Comparison of ENCODE assay signal across 14 cellular contexts in genomic region chr6:7587631-7588100, GRCh38. TPM values are rescaled to one million over a fixed set of nuclear protein-coding genes. Genes with fewer than 3 reads are reported as not detected.
DNase-seq lines count a peak whose midpoint lies in the region; ATAC-seq, FAIRE-seq and TF ChIP-seq lines count a peak whose summit lies in the region.
"Had no signal": no experiment of that assay in that cellular context is flagged by ENCODE, and none has a peak within 500 bp of the region (broad histone marks: within the 10 kb centered on the region; RNA-seq: fewer than 3 reads in every experiment).

No MANE protein-coding gene starts in this region.

- peaks cover 4% of the 10 kb centered on the region for H3K23me2 ChIP-seq in H9 (ENCODE audit: insufficient read length, low read depth, low read length, poor library complexity, severe bottlenecking)

- no peak overlapping the region for H2BK15ac ChIP-seq in H9 (ENCODE audit: low read depth, low read length)

- no peak overlapping the region for H2BK120ac ChIP-seq in H9 (ENCODE audit: low read depth, low read length, poor library complexity, severe bottlenecking)

- BruUV-seq in MCF 10A (replicated peaks; lab: Mats Ljungman, UMichigan): no TSS peak

- no peak overlapping the region for H2BK12ac ChIP-seq in H9 (ENCODE audit: insufficient read length, low read depth, low read length)

- no peak overlapping the region for H3K4me2 ChIP-seq in H9 (ENCODE audit: insufficient read depth, insufficient read length, low read length)

- no peak overlapping the region for H3K9ac ChIP-seq in H9 (ENCODE audit: extremely low read depth, insufficient read length, low read length)

- H4K5ac ChIP-seq in H9 (ENCODE audit: insufficient read length, low read depth, low read length): no peak overlapping the region

- no peak overlapping the region for H2BK5ac ChIP-seq in H9 (ENCODE audit: insufficient read length, low read length)

- intact Hi-C loops in MCF 10A (cut with micrococcal nuclease) (loop anchor here (5.0 kb wide), 1 partner anchor 35 kb away; no protein-coding TSS in a partner anchor), left colon (cut with DNase I, micrococcal nuclease) (no loop called here), left cardiac atrium (cut with DNase I) (no loop called here)

- H3K9me3 Mint-ChIP-seq in CD4-positive, CD25-positive, alpha-beta regulatory T cell: peaks cover 0 to 2% (median 0%) of the 10 kb centered on the region in 7 donors
- no peaks in the 10 kb centered on the region for H3K9me3 Mint-ChIP-seq in MCF 10A (ENCODE audit: unreplicated experiment)
- no peaks in the 10 kb centered on the region for H3K9me3 Mint-ChIP-seq in H9
- H3K9me3 Mint-ChIP-seq: activated T-helper 1 cell treated with anti-CD3 and anti-CD28 coated beads, Interleukin-12 subunit alpha, Interleukin-12 subunit beta, Interleukin-2, Interleukin-4 antibody, amounts not matched to agents 30 ng/mL and 10 ng/mL and 1 ng/mL, durations not matched to agents 14 hours and 24 hours and 36 hours; dendritic cell treated with granulocyte-macrophage colony-stimulating factor and Interleukin-4, amounts not matched to agents 40 ng/mL and 50 ng/mL, for 4 days; naive thymus-derived CD8-positive, alpha-beta T cell had no signal

- H3K23ac ChIP-seq in H9 (ENCODE audit: insufficient read length, low read depth, low read length): no peak overlapping the region

- no peak overlapping the region for H3K4me3 ChIP-seq in CD4-positive, CD25-positive, alpha-beta regulatory T cell (ENCODE audit: low read depth, low read length)

- H3K56ac ChIP-seq in H9 (ENCODE audit: insufficient read length, low read depth, low read length): no peak overlapping the region

- no peak overlapping the region for H3T11ph ChIP-seq in H9 (ENCODE audit: low read length)

- H3K27me3 ChIP-seq in CD4-positive, CD25-positive, alpha-beta regulatory T cell (ENCODE audit: control insufficient read depth, insufficient read depth, low read length): peaks cover 2% of the 10 kb centered on the region
- no peaks in the 10 kb centered on the region for H3K27me3 ChIP-seq in H9 (ENCODE audit: insufficient read depth, low read length)

- H3K27ac ChIP-seq in CD4-positive, CD25-positive, alpha-beta regulatory T cell (ENCODE audit: insufficient read depth, low read length, poor library complexity, severe bottlenecking): no peak overlapping the region
- no peak overlapping the region for H3K27ac ChIP-seq in H9 (ENCODE audit: insufficient read length, low read depth, low read length)
- H3K27ac ChIP-seq: WERI-Rb-1 had no signal

- CTCF ChIA-PET in MCF 10A (lab: Yijun Ruan, JAX): no interaction called here

- no CpG with 5 or more reads among the region's 3 CpGs for WGBS in H9 (ENCODE audit: extremely low coverage, insufficient read length, low lambda C conversion rate)

- H3K79me1 ChIP-seq in H9 (ENCODE audit: insufficient read depth, low read depth, low read length, poor library complexity, severe bottlenecking): no peaks in the 10 kb centered on the region

- H3K36me3 Mint-ChIP-seq in CD4-positive, CD25-positive, alpha-beta regulatory T cell: no peaks in the 10 kb centered on the region
- H3K36me3 Mint-ChIP-seq in MCF 10A (ENCODE audit: insufficient read depth, unreplicated experiment) (no peaks in the 10 kb centered on the region), H9 (ENCODE audit: insufficient read depth in 1 of 3, low read depth in 3 of 3) (peaks cover 10 to 28% (median 24%) of the 10 kb centered on the region in 3 experiments; a peak in 6 of 7 replicates)

- FAIRE-seq in frontal cortex (lab: Jason Lieb, UNC): no peak

- ATAC-seq in CD4-positive, CD25-positive, alpha-beta regulatory T cell (ENCODE audit: low read depth in 2 of 2): no peak
- peak; percentile 79 for ATAC-seq in left colon
- ATAC-seq in left cardiac atrium: no peak
- ATAC-seq: naive thymus-derived CD8-positive, alpha-beta T cell; Right ventricle myocardium inferior had no signal

- peaks cover 15% of the 10 kb centered on the region for H3K27me3 Mint-ChIP-seq in CD4-positive, CD25-positive, alpha-beta regulatory T cell
- H3K27me3 Mint-ChIP-seq in MCF 10A (ENCODE audit: insufficient read depth, unreplicated experiment) (no peaks in the 10 kb centered on the region), H9 (ENCODE audit: low read depth) (no peaks in the 10 kb centered on the region)

- no peak for DNase-seq in CD4-positive, CD25-positive, alpha-beta regulatory T cell
- DNase-seq in HT-29 (ENCODE audit: low spot score): peak; percentile 16
- peak; percentile 24 for DNase-seq in MCF 10A (ENCODE audit: unreplicated experiment)
- DNase-seq in left colon: peak; percentile 34 to 70
- no peak for DNase-seq in DMS 273 treated with DMSO at 0.1 percent for 48 hours (lab: John Stamatoyannopoulos, UW)
- no peak for DNase-seq in frontal cortex (ENCODE audit: low spot score in 2 of 2)
- DNase-seq in left cardiac atrium: no peak
- no peak for DNase-seq in H9
- DNase-seq: naive thymus-derived CD8-positive, alpha-beta T cell; stimulated activated naive CD4-positive, alpha-beta T cell treated with Interleukin-2 at 50 U/mL for 16 hours; WERI-Rb-1 had no signal

- H3K9me3 ChIP-seq in CD4-positive, CD25-positive, alpha-beta regulatory T cell (ENCODE audit: control insufficient read depth in 2 of 2, low read length in 2 of 2): no peaks in the 10 kb centered on the region
- H3K9me3 ChIP-seq in H9 (ENCODE audit: control insufficient read depth, low read depth, low read length): no peaks in the 10 kb centered on the region

- H2AK5ac ChIP-seq in H9 (ENCODE audit: insufficient read length, low read length): no peak overlapping the region

- H4K20me1 ChIP-seq in H9 (ENCODE audit: control insufficient read depth, insufficient read depth, insufficient read length): no peaks in the 10 kb centered on the region

- POLR2A ChIA-PET in MCF 10A (lab: Yijun Ruan, JAX): interaction anchor here (0.9 to 3.5 kb wide), 14 partner anchors 8 to 691 kb away, joined by 3 to 19 read pairs (median 4); partner anchors contain the start of gene SSR1

- no peak overlapping the region for H2AFZ ChIP-seq in H9 (ENCODE audit: low read length)

- H4K91ac ChIP-seq in H9 (ENCODE audit: insufficient read length, low read depth, low read length): no peak overlapping the region

- TF ChIP-seq CTCF in MCF 10A (IDR thresholded peaks at IDR 0.05; ENCODE audit: unreplicated experiment) (no peak), H9 (conservative IDR thresholded peaks at IDR 0.05) (no peak)

- H3K4me3 Mint-ChIP-seq in CD4-positive, CD25-positive, alpha-beta regulatory T cell: peak overlapping the region; percentile 3 to 79 (median 44)
- H3K4me3 Mint-ChIP-seq in MCF 10A (ENCODE audit: unreplicated experiment) (peak overlapping the region; percentile 3), H9 (no peak overlapping the region; a peak in 1 of 5 replicates)
- H3K4me3 Mint-ChIP-seq: activated T-helper 1 cell treated with anti-CD3 and anti-CD28 coated beads, Interleukin-12 subunit alpha, Interleukin-12 subunit beta, Interleukin-2, Interleukin-4 antibody, amounts not matched to agents 30 ng/mL and 10 ng/mL and 1 ng/mL, durations not matched to agents 14 hours and 24 hours and 36 hours; dendritic cell treated with granulocyte-macrophage colony-stimulating factor and Interleukin-4, amounts not matched to agents 40 ng/mL and 50 ng/mL, for 4 days had no signal

- H3K27ac Mint-ChIP-seq in CD4-positive, CD25-positive, alpha-beta regulatory T cell: peak overlapping the region in 1 of 3 donors; percentile 45
- H3K27ac Mint-ChIP-seq in MCF 10A (ENCODE audit: low read depth, unreplicated experiment) (no peak overlapping the region), H9 (no peak overlapping the region)
- H3K27ac Mint-ChIP-seq: activated T-helper 1 cell treated with anti-CD3 and anti-CD28 coated beads, Interleukin-12 subunit alpha, Interleukin-12 subunit beta, Interleukin-2, Interleukin-4 antibody, amounts not matched to agents 30 ng/mL and 10 ng/mL and 1 ng/mL, durations not matched to agents 14 hours and 24 hours and 36 hours; dendritic cell treated with granulocyte-macrophage colony-stimulating factor and Interleukin-4, amounts not matched to agents 40 ng/mL and 50 ng/mL, for 4 days had no signal

- peaks cover 23 to 38% (median 30%) of the 10 kb centered on the region in 4 donors for H3K4me1 Mint-ChIP-seq in CD4-positive, CD25-positive, alpha-beta regulatory T cell
- H3K4me1 Mint-ChIP-seq in MCF 10A (ENCODE audit: insufficient read depth, unreplicated experiment) (peaks cover 27% of the 10 kb centered on the region), H9 (peaks cover 21 to 24% of the 10 kb centered on the region in 2 experiments)

- H3K18ac ChIP-seq in H9 (ENCODE audit: insufficient read length, low read depth, low read length): no peak overlapping the region

- no peak overlapping the region for H2BK20ac ChIP-seq in H9 (ENCODE audit: low read depth, low read length, poor library complexity, severe bottlenecking)

- no peaks in the 10 kb centered on the region for H3K36me3 ChIP-seq in CD4-positive, CD25-positive, alpha-beta regulatory T cell (ENCODE audit: control insufficient read depth, insufficient read depth, low read length)

- H3K79me2 ChIP-seq in H9 (ENCODE audit: insufficient read depth, low read length): peaks cover 15% of the 10 kb centered on the region; the same call in 1 of the 2 replicates

- H3K4ac ChIP-seq in H9 (ENCODE audit: low read depth, low read length): no peak overlapping the region

- H3K4me1 ChIP-seq in CD4-positive, CD25-positive, alpha-beta regulatory T cell (ENCODE audit: control insufficient read depth, insufficient read depth, low read length, poor library complexity, severe bottlenecking): peaks cover 20% of the 10 kb centered on the region
- no peaks in the 10 kb centered on the region; the same call in 1 of the 2 replicates for H3K4me1 ChIP-seq in H9 (ENCODE audit: insufficient read depth, low read length)

- H4K8ac ChIP-seq in H9 (replicated peaks; ENCODE audit: insufficient read length, low read depth, low read length): no peak overlapping the region

- H3K14ac ChIP-seq in H9 (ENCODE audit: insufficient read depth, low read length): no peak overlapping the region

RNA-seq across cellular contexts. Expression of gene SNRNP48, which starts 2.3 kb away (rescaled TPM):
- 10.9 TPM for total RNA-seq in CD4-positive, CD25-positive, alpha-beta regulatory T cell
- polyA plus RNA-seq in CD4-positive, CD25-positive, alpha-beta regulatory T cell: 10 to 100 TPM in 3 of 4 donors, 1 to 10 TPM in 1; 6.8 to 10.7 (median 10.3) TPM
- 7.6 and 9.3 TPM in 2 replicates for total RNA-seq in HT-29 (2014; rRNA removed; shearing (Covaris generic))
- 10.2 and 11.2 TPM in 2 replicates for total RNA-seq in MCF 10A (2022)
- 10 to 100 TPM; 11.1 to 11.6 TPM for total RNA-seq in left colon
- 15.9 TPM for total RNA-seq in frontal cortex
- total RNA-seq in left cardiac atrium: 10 to 100 TPM; 10.3 to 12.6 TPM
- 16.1 and 16.9 TPM in 2 replicates for total RNA-seq in H9 (2021)

RNA-seq across cellular contexts. Expression of gene DSP, which starts 46.2 kb away (rescaled TPM):
- total RNA-seq in CD4-positive, CD25-positive, alpha-beta regulatory T cell: not detected
- under 1 TPM in 1 of 4 donors, not detected in 3; 0.06 TPM for polyA plus RNA-seq in CD4-positive, CD25-positive, alpha-beta regulatory T cell
- total RNA-seq in HT-29 (2014; rRNA removed; shearing (Covaris generic)): 28.0 and 29.7 TPM in 2 replicates
- total RNA-seq in MCF 10A (2022) (163 and 227 TPM in 2 replicates), left colon (100 to 1,000 TPM; 213 to 249 TPM), frontal cortex (6.9 TPM), left cardiac atrium (100 to 1,000 TPM; 179 to 198 TPM), H9 (2021) (47.9 and 48.9 TPM in 2 replicates)
- total RNA-seq: activated T-helper 1 cell treated with anti-CD3 and anti-CD28 coated beads, Interleukin-12 subunit alpha, Interleukin-12 subunit beta, Interleukin-2, Interleukin-4 antibody, amounts not matched to agents 30 ng/mL and 10 ng/mL and 1 ng/mL, durations not matched to agents 14 hours and 24 hours and 36 hours had no signal
- polyA plus RNA-seq: naive thymus-derived CD8-positive, alpha-beta T cell had no signal

Comparison
In these comparisons a context has a peak if more than half of its experiments do, and no peak if none do; other contexts are left out.
1. DNase-seq: peak in HT-29 (single experiment), MCF 10A (single experiment) and left colon (2 of 2); none in CD4-positive, CD25-positive, alpha-beta regulatory T cell (0 of 3), DMS 273 treated with DMSO at 0.1 percent for 48 hours (single experiment), frontal cortex (0 of 2), left cardiac atrium (single experiment) and H9 (single experiment).
2. H3K4me3 Mint-ChIP-seq: peak in CD4-positive, CD25-positive, alpha-beta regulatory T cell (4 of 4) and MCF 10A (single experiment); none in H9 (0 of 2).